Comparison of ENCODE assay signal across 9 cellular contexts in the genomic region with DNA sequence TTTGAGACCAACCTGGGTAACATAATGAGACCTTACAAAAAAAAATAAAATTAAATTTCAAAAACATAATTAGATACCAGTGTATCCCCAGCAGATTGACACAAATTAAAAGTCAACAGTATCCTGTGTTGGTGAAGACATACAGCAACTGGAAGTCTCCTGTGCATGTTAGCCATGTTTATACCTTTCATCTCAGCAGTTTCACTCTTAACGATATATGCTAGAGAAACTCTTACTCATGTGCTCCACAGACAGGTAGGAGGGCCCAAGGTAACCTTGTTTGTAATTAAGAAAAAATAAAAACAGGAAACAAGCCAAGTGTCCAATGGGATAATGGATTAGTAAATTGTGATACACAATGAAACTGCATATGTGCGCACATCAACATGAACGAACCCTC.
"Had no signal": no experiment of that assay in that cellular context is flagged by ENCODE, and none has a peak within 500 bp of the region (broad histone marks: within the 10 kb centered on the region; RNA-seq: fewer than 3 reads in every experiment).

No MANE protein-coding gene starts in this region.

- H3K4me3 Mint-ChIP-seq: GM23338, H9, HFFc6 had no signal

- H3K36me3 ChIP-seq: HAP-1 had no signal

- H3K9me3 ChIP-seq: HAP-1 had no signal

- H3K9ac ChIP-seq: GM23248 had no signal

- H3K4me2 ChIP-seq: GM23338 had no signal

- ATAC-seq: GM23338, HCT116 had no signal

- H3K27ac Mint-ChIP-seq: GM23338, H9, HFFc6 had no signal

- H3K4me3 ChIP-seq: GM23248, GM23338, HAP-1 had no signal

- H3K27ac ChIP-seq: GM23248 had no signal

- H2AFZ ChIP-seq: GM23248, GM23338 had no signal

- DNase-seq: GM23248, GOT3, H7, H9, HCEC 1CT, HFFc6 had no signal

- H3K9me3 Mint-ChIP-seq: GM23338, H9, HFFc6 had no signal

- H3K4me1 ChIP-seq: HAP-1 had no signal
